ENCODE assay signal across 10 cellular contexts in genomic region chr9:91900057-91900816, GRCh38. TPM values are rescaled to one million over a fixed set of nuclear protein-coding genes. Genes with fewer than 3 reads are reported as not detected.
DNase-seq lines count a peak whose midpoint lies in the region; ATAC-seq, FAIRE-seq and TF ChIP-seq lines count a peak whose summit lies in the region.
"Had no signal": no experiment of that assay in that cellular context is flagged by ENCODE, and none has a peak within 500 bp of the region (broad histone marks: within the 10 kb centered on the region; RNA-seq: fewer than 3 reads in every experiment).

No MANE protein-coding gene starts in this region.

- no peaks in the 10 kb centered on the region for H3K9me3 Mint-ChIP-seq in osteocyte (ENCODE audit: unreplicated experiment)

- FAIRE-seq in D721Med (lab: Jason Lieb, UNC): no peak

- no peak for TF ChIP-seq CTCF in D721Med (IDR thresholded peaks at IDR 0.05; ENCODE audit: insufficient read depth, missing control alignments)
- TF ChIP-seq CTCF in fibroblast of villous mesenchyme (IDR thresholded peaks at IDR 0.05; ENCODE audit: insufficient read depth, low read depth, low read length): no peak
- TF ChIP-seq CTCF in osteocyte (IDR thresholded peaks at IDR 0.05): no peak

- peak overlapping the region; percentile 17 for H3K27ac Mint-ChIP-seq in osteocyte (ENCODE audit: unreplicated experiment)

- DNase-seq in D721Med (ENCODE audit: insufficient read length, low spot score) (peak; percentile 46), NCI-H524 (lab: John Stamatoyannopoulos, UW) (peak; percentile 61 to 75), fibroblast of villous mesenchyme (ENCODE audit: low read depth) (peak; percentile 53), osteocyte (ENCODE audit: extremely low spot score, unreplicated experiment) (no peak)
- no peak for DNase-seq in activated naive CD4-positive, alpha-beta T cell treated with anti-CD3 and anti-CD28 coated beads, Interleukin-2, amount 50 U/mL, for 16 hours
- DNase-seq in activated CD4-positive, CD25-positive, alpha-beta regulatory T cell (lab: John Stamatoyannopoulos, UW): no peak
- DNase-seq: T-helper 1 cell had no signal

- peaks cover 88% of the 10 kb centered on the region for H3K4me1 Mint-ChIP-seq in osteocyte (ENCODE audit: unreplicated experiment)

- H3K27me3 Mint-ChIP-seq in osteocyte (ENCODE audit: unreplicated experiment): no peaks in the 10 kb centered on the region

- ATAC-seq in GM19324 (IDR thresholded peaks at IDR 0.05; ENCODE audit: low FRiP score, unreplicated experiment) (no peak), GM19467 (IDR thresholded peaks at IDR 0.05; ENCODE audit: unreplicated experiment) (no peak)

- no peaks in the 10 kb centered on the region for H3K36me3 Mint-ChIP-seq in osteocyte (ENCODE audit: unreplicated experiment)

- H3K4me3 Mint-ChIP-seq in osteocyte (ENCODE audit: unreplicated experiment): no peak overlapping the region

- H3K4me3 ChIP-seq in fibroblast of villous mesenchyme (ENCODE audit: low read depth, low read length): no peak overlapping the region
- H3K4me3 ChIP-seq: adrenal gland had no signal

RNA-seq across cellular contexts. Expression of gene ROR2, which starts 49.8 kb away (rescaled TPM):
- 3.0 and 5.2 TPM in 2 replicates for total RNA-seq in fibroblast of villous mesenchyme
- total RNA-seq in osteocyte: 43.0 and 48.2 TPM in 2 replicates

Comparison
In these comparisons a context has a peak if more than half of its experiments do, and no peak if none do; other contexts are left out.
1. DNase-seq: peak in D721Med (single experiment), NCI-H524 (2 of 2) and fibroblast of villous mesenchyme (single experiment); none in osteocyte (single experiment), activated naive CD4-positive, alpha-beta T cell treated with anti-CD3 and anti-CD28 coated beads, Interleukin-2, amount 50 U/mL, for 16 hours (single experiment) and activated CD4-positive, CD25-positive, alpha-beta regulatory T cell (0 of 4).